8 cellular contexts compared by ENCODE assay signal in genomic region chr2:238238766-238239551, GRCh38. TPM values are rescaled to one million over a fixed set of nuclear protein-coding genes. Genes with fewer than 3 reads are reported as not detected.
DNase-seq lines count a peak whose midpoint lies in the region; ATAC-seq and TF ChIP-seq lines count a peak whose summit lies in the region.

No MANE protein-coding gene starts in this region.

- CTCF ChIA-PET in activated CD8-positive, alpha-beta T cell treated with anti-CD3 and anti-CD28 coated beads for 36 hours (lab: Charles Lee) = interaction anchor here (2.5 kb wide), 1 partner anchor 24 kb away, joined by 9 read pairs; no protein-coding TSS in a partner anchor

- H3K36me3 Mint-ChIP-seq in activated CD8-positive, alpha-beta T cell treated with anti-CD3 and anti-CD28 coated beads for 36 hours (ENCODE audit: low read depth) = no peaks in the 10 kb centered on the region

- H3K4me3 Mint-ChIP-seq in activated CD8-positive, alpha-beta T cell treated with anti-CD3 and anti-CD28 coated beads for 36 hours = peak overlapping the region; percentile 38

- H3K9me3 Mint-ChIP-seq in activated CD8-positive, alpha-beta T cell treated with anti-CD3 and anti-CD28 coated beads for 36 hours = no peaks in the 10 kb centered on the region

- no peak for TF ChIP-seq CTCF in activated CD8-positive, alpha-beta T cell treated with anti-CD3 and anti-CD28 coated beads for 36 hours (IDR thresholded peaks at IDR 0.05)

- peaks cover 2% of the 10 kb centered on the region for H3K4me1 Mint-ChIP-seq in activated CD8-positive, alpha-beta T cell treated with anti-CD3 and anti-CD28 coated beads for 36 hours (ENCODE audit: low read depth)

- DNase-seq in NCI-H2196 (lab: John Stamatoyannopoulos, UW; ENCODE audit: unreplicated experiment) = peak; percentile 45
- DNase-seq in NCI-H2196 treated with DMSO at 0.1 percent for 48 hours (lab: John Stamatoyannopoulos, UW; ENCODE audit: unreplicated experiment) = no peak
- DNase-seq in HuH-7 (ENCODE audit: low spot score) = peak; percentile 45
- peak; percentile 56 for DNase-seq in activated CD8-positive, alpha-beta T cell treated with anti-CD3 and anti-CD28 coated beads for 36 hours
- DNase-seq in left ventricle myocardium superior = peak; percentile 61
- DNase-seq in stimulated activated CD4-positive, alpha-beta T cell treated with anti-CD3 and anti-CD28 coated beads, Interleukin-4, amount 100 ng/mL, for 1 hour = peak; percentile 28
- no peak for DNase-seq in cortex of kidney (lab: John Stamatoyannopoulos, UW)

- intact Hi-C loops in activated CD8-positive, alpha-beta T cell treated with anti-CD3 and anti-CD28 coated beads for 36 hours (cut with micrococcal nuclease) = no loop called here
- intact Hi-C loops in left ventricle myocardium superior (cut with micrococcal nuclease) = no loop called here

- POLR2A ChIA-PET in activated CD8-positive, alpha-beta T cell treated with anti-CD3 and anti-CD28 coated beads for 36 hours (lab: Charles Lee) = interaction anchor here (0.8 to 2.3 kb wide), 2 partner anchors 37 to 73 kb away, joined by 3 to 8 read pairs; partner anchors contain the start of gene ILKAP

- H3K27me3 Mint-ChIP-seq in activated CD8-positive, alpha-beta T cell treated with anti-CD3 and anti-CD28 coated beads for 36 hours = peaks cover 38% of the 10 kb centered on the region

- ATAC-seq in activated CD8-positive, alpha-beta T cell treated with anti-CD3 and anti-CD28 coated beads for 36 hours = no peak
- ATAC-seq in left ventricle myocardium superior (no peak), HG03469 (IDR thresholded peaks at IDR 0.05; ENCODE audit: unreplicated experiment) (no peak)

- H3K27ac Mint-ChIP-seq in activated CD8-positive, alpha-beta T cell treated with anti-CD3 and anti-CD28 coated beads for 36 hours = no peak overlapping the region

RNA-seq across cellular contexts. Expression of gene HES6, which starts 0.9 kb away (rescaled TPM):
- 1 to 10 TPM; 5.2 to 5.6 TPM for total RNA-seq in activated CD8-positive, alpha-beta T cell treated with anti-CD3 and anti-CD28 coated beads for 36 hours
- total RNA-seq in left ventricle myocardium superior = 2.7 TPM

RNA-seq across cellular contexts. Expression of gene ILKAP, which starts 35.5 kb away (rescaled TPM):
- total RNA-seq in activated CD8-positive, alpha-beta T cell treated with anti-CD3 and anti-CD28 coated beads for 36 hours = 10 to 100 TPM; 42.1 to 43.3 TPM
- 26.7 TPM for total RNA-seq in left ventricle myocardium superior

RNA-seq across cellular contexts. Expression of gene PER2, which starts 49.5 kb away (rescaled TPM):
- 10 to 100 TPM; 17.4 to 17.6 TPM for total RNA-seq in activated CD8-positive, alpha-beta T cell treated with anti-CD3 and anti-CD28 coated beads for 36 hours
- total RNA-seq in left ventricle myocardium superior = 4.5 TPM

Comparison
In these comparisons a context has a peak if more than half of its experiments do, and no peak if none do; other contexts are left out.
1. DNase-seq: peak in NCI-H2196 (single experiment), HuH-7 (single experiment), activated CD8-positive, alpha-beta T cell treated with anti-CD3 and anti-CD28 coated beads for 36 hours (single experiment), left ventricle myocardium superior (single experiment) and stimulated activated CD4-positive, alpha-beta T cell treated with anti-CD3 and anti-CD28 coated beads, Interleukin-4, amount 100 ng/mL, for 1 hour (single experiment); none in NCI-H2196 treated with DMSO at 0.1 percent for 48 hours (single experiment) and cortex of kidney (single experiment).